23 cellular contexts compared by ENCODE assay signal in the genomic region with DNA sequence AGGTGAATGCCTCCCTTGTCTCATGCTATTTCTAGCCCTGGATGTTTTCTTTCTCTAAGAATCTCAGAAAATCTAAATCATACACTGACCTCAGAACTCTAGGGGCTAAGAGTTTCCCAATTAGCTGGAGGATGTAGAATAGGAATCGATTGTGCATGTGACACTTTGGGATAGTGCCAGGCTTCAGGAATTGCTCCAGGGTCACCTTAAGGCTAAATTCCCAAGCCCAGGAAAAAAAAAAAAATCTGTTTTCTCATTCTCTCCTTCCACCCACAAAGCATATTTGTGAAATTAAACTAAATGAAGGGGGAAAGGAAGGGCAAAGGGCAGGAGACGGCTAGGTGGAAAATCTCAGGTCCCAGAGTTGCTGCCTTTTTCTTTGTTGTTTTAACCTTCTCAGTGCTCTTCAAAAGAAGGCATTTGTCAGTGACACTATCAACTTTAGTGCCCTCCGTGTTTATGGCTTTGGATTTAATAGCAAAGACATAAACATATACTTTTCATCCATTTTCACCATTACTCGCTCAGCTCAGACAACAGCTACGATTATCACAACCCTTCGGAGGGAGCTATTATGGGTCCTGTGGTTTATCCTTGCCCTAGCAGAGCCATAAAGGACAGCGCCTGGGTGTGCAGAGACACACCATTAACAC.
DNase-seq lines count a peak whose midpoint lies in the region; ATAC-seq and TF ChIP-seq lines count a peak whose summit lies in the region.
"Had no signal": no experiment of that assay in that cellular context is flagged by ENCODE, and none has a peak within 500 bp of the region (broad histone marks: within the 10 kb centered on the region; RNA-seq: fewer than 3 reads in every experiment).

No MANE protein-coding gene starts in this region.

- DNase-seq in cardiac muscle cell (ENCODE audit: low read depth in 1 of 2, low spot score in 1 of 2): peak in 1 of 2 donors; percentile 20
- no peak for DNase-seq in left cardiac atrium
- peak; percentile 57 to 70 (median 63) for DNase-seq in body of pancreas
- DNase-seq in nephron progenitor cell: no peak
- DNase-seq in GM13977 (ENCODE audit: low spot score): no peak
- DNase-seq in AML-193 (lab: John Stamatoyannopoulos, UW): no peak
- DNase-seq in effector CD4-positive, alpha-beta T cell: no peak
- DNase-seq: 8988T; CD4-positive, alpha-beta T cell; MM.1S; NCI-H1048; NCI-H1417 treated with DMSO at 0.1 percent for 48 hours; NCI-H1694 treated with DMSO at 0.1 percent for 48 hours; NCI-H2081; NCI-H345; NCI-H510A treated with DMSO at 0.1 percent for 48 hours; NCI-H748 treated with DMSO at 0.1 percent for 48 hours had no signal

- H3K9me3 ChIP-seq in cardiac muscle cell (ENCODE audit: low read depth): no peaks in the 10 kb centered on the region
- H3K9me3 ChIP-seq in body of pancreas: no peaks in the 10 kb centered on the region
- H3K9me3 ChIP-seq: BLaER1 treated with 17β-estradiol and CSF1 and Interleukin-3, amounts not matched to agents 10 nM and 100 nM; HAP-1 had no signal

- in situ Hi-C loops in GM13977 (cut with MboI; ENCODE audit: low pct_unique_long_range_greater_than_20kb, low sequenced_read_pairs, unreplicated experiment): no loop called here

- no peaks in the 10 kb centered on the region for H3K36me3 Mint-ChIP-seq in nephron progenitor cell (ENCODE audit: low read depth)
- H3K36me3 Mint-ChIP-seq: IgD-negative memory B cell had no signal

- no peak for TF ChIP-seq CTCF in cardiac muscle cell (IDR thresholded peaks at IDR 0.05; ENCODE audit: low read depth, low read length)
- TF ChIP-seq CTCF in body of pancreas (IDR thresholded peaks at IDR 0.05): no peak
- TF ChIP-seq CTCF in nephron progenitor cell (IDR thresholded peaks at IDR 0.05): no peak
- TF ChIP-seq CTCF in GM13977 (IDR thresholded peaks at IDR 0.05; ENCODE audit: extremely low read depth, insufficient read depth, missing control alignments): no peak

- H3K4me1 ChIP-seq in cardiac muscle cell (ENCODE audit: low read depth): peaks cover 14% of the 10 kb centered on the region
- H3K4me1 ChIP-seq in body of pancreas: peaks cover 29% of the 10 kb centered on the region
- H3K4me1 ChIP-seq: BLaER1 treated with 17β-estradiol and CSF1 and Interleukin-3, amounts not matched to agents 10 nM and 100 nM; HAP-1 had no signal

- H3K4me1 Mint-ChIP-seq in nephron progenitor cell: peaks cover 79% of the 10 kb centered on the region
- H3K4me1 Mint-ChIP-seq: IgD-negative memory B cell had no signal

- ATAC-seq in left cardiac atrium (no peak), body of pancreas (peak; percentile 76), GM18502 (IDR thresholded peaks at IDR 0.05; ENCODE audit: poor library complexity, unreplicated experiment) (no peak)

- H3K4me3 Mint-ChIP-seq in nephron progenitor cell: peak overlapping the region; percentile 26
- H3K4me3 Mint-ChIP-seq: CD4-positive, alpha-beta T cell had no signal

- H3K36me3 ChIP-seq in cardiac muscle cell (no peaks in the 10 kb centered on the region), body of pancreas (replicated peaks in 1 of 2; ENCODE audit: insufficient read depth in 1 of 2, low read depth in 2 of 2) (no peaks in the 10 kb centered on the region)
- H3K36me3 ChIP-seq: BLaER1 treated with 17β-estradiol and CSF1 and Interleukin-3, amounts not matched to agents 10 nM and 100 nM; HAP-1 had no signal

- no peak for TF ChIP-seq POLR2A in body of pancreas (IDR thresholded peaks at IDR 0.05)

- H3K9me3 Mint-ChIP-seq in nephron progenitor cell: peaks cover under 1% of the 10 kb centered on the region

- intact Hi-C loops in left cardiac atrium (cut with DNase I): no loop called here
- intact Hi-C loops in body of pancreas (cut with DNase I): no loop called here

- peak overlapping the region; percentile 37 for H3K27ac ChIP-seq in cardiac muscle cell
- H3K27ac ChIP-seq in body of pancreas: no peak overlapping the region
- H3K27ac ChIP-seq: BLaER1 treated with 17β-estradiol and CSF1 and Interleukin-3, amounts not matched to agents 10 nM and 100 nM; GM23248; KMS-11 had no signal

- peak overlapping the region; percentile 79 for H3K27ac Mint-ChIP-seq in nephron progenitor cell
- H3K27ac Mint-ChIP-seq: CD4-positive, alpha-beta T cell; IgD-negative memory B cell had no signal

- H3K4me3 ChIP-seq in cardiac muscle cell (no peak overlapping the region), body of pancreas (no peak overlapping the region)
- H3K4me3 ChIP-seq: BLaER1 treated with 17β-estradiol and CSF1 and Interleukin-3, amounts not matched to agents 10 nM and 100 nM; GM23248; HAP-1 had no signal

- peaks cover 5% of the 10 kb centered on the region for H3K27me3 Mint-ChIP-seq in nephron progenitor cell (ENCODE audit: low read depth, poor library complexity)
- H3K27me3 Mint-ChIP-seq: IgD-negative memory B cell had no signal

- H3K27me3 ChIP-seq in cardiac muscle cell (no peaks in the 10 kb centered on the region), body of pancreas (no peaks in the 10 kb centered on the region)
- H3K27me3 ChIP-seq: BLaER1 treated with 17β-estradiol and CSF1 and Interleukin-3, amounts not matched to agents 10 nM and 100 nM had no signal

- 57 to 58% methylated on average over 7 of the region's 7 CpGs for WGBS in body of pancreas, 2 donors

Comparison
In these comparisons a context has a peak if more than half of its experiments do, and no peak if none do; other contexts are left out.
1. DNase-seq: peak in body of pancreas (4 of 4); none in left cardiac atrium (single experiment), nephron progenitor cell (single experiment), GM13977 (single experiment), AML-193 (0 of 2) and effector CD4-positive, alpha-beta T cell (single experiment).